ENCODE assay signal across 8 cellular contexts in genomic region chr1:39394598-39394997, GRCh38.
A peak's percentile ranks its signal among the peaks of the same experiment; 100 is the strongest.
DNase-seq lines count a peak whose midpoint lies in the region; ATAC-seq and TF ChIP-seq lines count a peak whose summit lies in the region.

No MANE protein-coding gene starts in this region.

- H3K27ac ChIP-seq in left lung (peak overlapping the region; percentile 55 to 70), upper lobe of left lung (peak overlapping the region; percentile 18 to 76 (median 65))

- H3K27me3 Mint-ChIP-seq in activated naive CD4-positive, alpha-beta T cell treated with anti-CD3 and anti-CD28 coated beads, Interleukin-2, amount 10 ng/mL, durations not matched to agents 7 days and 5 days = no peaks in the 10 kb centered on the region
- H3K27me3 Mint-ChIP-seq in activated T-helper 17 cell treated with anti-CD3 and anti-CD28 coated beads, Interleukin-2, amount 50 U/mL, for 72 hours = no peaks in the 10 kb centered on the region

- H3K36me3 ChIP-seq in left lung (peaks cover 0 to 14% of the 10 kb centered on the region in 2 donors), upper lobe of left lung (peaks cover 0 to 14% (median 8%) of the 10 kb centered on the region in 4 donors)

- CTCF ChIA-PET in activated naive CD4-positive, alpha-beta T cell treated with anti-CD3 and anti-CD28 coated beads, Interleukin-2, amount 10 ng/mL, durations not matched to agents 7 days and 5 days (lab: Charles Lee) = interaction anchor here (0.8 to 1.7 kb wide), 2 partner anchors 15 to 17 kb away, joined by 3 to 5 read pairs; no protein-coding TSS in a partner anchor

- no peak for DNase-seq in activated naive CD4-positive, alpha-beta T cell treated with anti-CD3 and anti-CD28 coated beads, Interleukin-2, amount 10 ng/mL, durations not matched to agents 7 days and 5 days
- DNase-seq in activated naive CD4-positive, alpha-beta T cell treated with Interleukin-2 at 50 U/mL for 16 hours = no peak
- DNase-seq in left lung (no peak), upper lobe of left lung (no peak), NCI-H524 (lab: John Stamatoyannopoulos, UW) (no peak), GM13976 (ENCODE audit: low spot score) (no peak)

- H3K9me3 Mint-ChIP-seq in activated naive CD4-positive, alpha-beta T cell treated with anti-CD3 and anti-CD28 coated beads, Interleukin-2, amount 10 ng/mL, durations not matched to agents 7 days and 5 days = no peaks in the 10 kb centered on the region
- H3K9me3 Mint-ChIP-seq in activated T-helper 17 cell treated with anti-CD3 and anti-CD28 coated beads, Interleukin-2, amount 50 U/mL, for 72 hours = no peaks in the 10 kb centered on the region

- ATAC-seq in activated T-helper 17 cell treated with anti-CD3 and anti-CD28 coated beads, Interleukin-2, amount 50 U/mL, for 72 hours (replicated peaks) = peak; percentile 44
- ATAC-seq in left lung = peak; percentile 38
- ATAC-seq in upper lobe of left lung (ENCODE audit: low FRiP score in 2 of 2) = no peak
- ATAC-seq in GM18858 (IDR thresholded peaks at IDR 0.05; ENCODE audit: unreplicated experiment) = no peak

- 24 to 29% methylated on average over 3 of the region's 3 CpGs for WGBS in upper lobe of left lung, 2 donors

- no peak for TF ChIP-seq EP300 in upper lobe of left lung (IDR thresholded peaks at IDR 0.05)

- no peak for TF ChIP-seq POLR2A in upper lobe of left lung (IDR thresholded peaks at IDR 0.05)

- H3K4me1 Mint-ChIP-seq in activated naive CD4-positive, alpha-beta T cell treated with anti-CD3 and anti-CD28 coated beads, Interleukin-2, amount 10 ng/mL, durations not matched to agents 7 days and 5 days = peaks cover 75% of the 10 kb centered on the region
- H3K4me1 Mint-ChIP-seq in activated T-helper 17 cell treated with anti-CD3 and anti-CD28 coated beads, Interleukin-2, amount 50 U/mL, for 72 hours = peaks cover 57% of the 10 kb centered on the region

- in situ Hi-C loops in GM13976 (cut with MboI; ENCODE audit: low sequenced_read_pairs, unreplicated experiment) = no loop called here

- H3K27me3 ChIP-seq in left lung = no peaks in the 10 kb centered on the region
- H3K27me3 ChIP-seq in upper lobe of left lung = no peaks in the 10 kb centered on the region

- H3K9me3 ChIP-seq in left lung (no peaks in the 10 kb centered on the region), upper lobe of left lung (no peaks in the 10 kb centered on the region)

- H3K4me3 Mint-ChIP-seq in activated naive CD4-positive, alpha-beta T cell treated with anti-CD3 and anti-CD28 coated beads, Interleukin-2, amount 10 ng/mL, durations not matched to agents 7 days and 5 days = no peak overlapping the region
- peak overlapping the region; percentile 57 for H3K4me3 Mint-ChIP-seq in activated T-helper 17 cell treated with anti-CD3 and anti-CD28 coated beads, Interleukin-2, amount 50 U/mL, for 72 hours

- peaks cover 57 to 90% of the 10 kb centered on the region in 2 donors for H3K4me1 ChIP-seq in left lung
- peaks cover 73 to 87% (median 84%) of the 10 kb centered on the region in 4 donors for H3K4me1 ChIP-seq in upper lobe of left lung

- intact Hi-C loops in left lung (cut with DNase I) = no loop called here

- peak overlapping the region; percentile 9 for H3K27ac Mint-ChIP-seq in activated naive CD4-positive, alpha-beta T cell treated with anti-CD3 and anti-CD28 coated beads, Interleukin-2, amount 10 ng/mL, durations not matched to agents 7 days and 5 days
- H3K27ac Mint-ChIP-seq in activated T-helper 17 cell treated with anti-CD3 and anti-CD28 coated beads, Interleukin-2, amount 50 U/mL, for 72 hours = peak overlapping the region; percentile 81

- no peak overlapping the region for H3K4me3 ChIP-seq in left lung
- H3K4me3 ChIP-seq in upper lobe of left lung = no peak overlapping the region

- no peak for TF ChIP-seq CTCF in left lung (IDR thresholded peaks at IDR 0.05)
- TF ChIP-seq CTCF in upper lobe of left lung (IDR thresholded peaks at IDR 0.05) = no peak
- TF ChIP-seq CTCF in GM13976 (IDR thresholded peaks at IDR 0.05; ENCODE audit: borderline replicate concordance, control extremely low read depth, extremely low read depth, insufficient read depth, missing control alignments) = no peak

- peaks cover 41% of the 10 kb centered on the region for H3K36me3 Mint-ChIP-seq in activated naive CD4-positive, alpha-beta T cell treated with anti-CD3 and anti-CD28 coated beads, Interleukin-2, amount 10 ng/mL, durations not matched to agents 7 days and 5 days
- peaks cover 92% of the 10 kb centered on the region for H3K36me3 Mint-ChIP-seq in activated T-helper 17 cell treated with anti-CD3 and anti-CD28 coated beads, Interleukin-2, amount 50 U/mL, for 72 hours (ENCODE audit: low read depth)

Comparison
In these comparisons a context has a peak if more than half of its experiments do, and no peak if none do; other contexts are left out.
1. ATAC-seq: peak in activated T-helper 17 cell treated with anti-CD3 and anti-CD28 coated beads, Interleukin-2, amount 50 U/mL, for 72 hours (single experiment) and left lung (single experiment); none in upper lobe of left lung (0 of 2) and GM18858 (single experiment).